Comparison of ENCODE assay signal across 8 cellular contexts in genomic region chr20:63864545-63864977, GRCh38. TPM values are rescaled to one million over a fixed set of nuclear protein-coding genes. Genes with fewer than 3 reads are reported as not detected.
DNase-seq lines count a peak whose midpoint lies in the region; ATAC-seq and TF ChIP-seq lines count a peak whose summit lies in the region.

No MANE protein-coding gene starts in this region.

- CTCF ChIA-PET in A673 (lab: Charles Lee), result no interaction called here

- peak overlapping the region; percentile 88 for H3K4me3 ChIP-seq in A673 (ENCODE audit: low read depth, low read length, poor library complexity, severe bottlenecking)
- H3K4me3 ChIP-seq in breast epithelium, result peak overlapping the region; percentile 88 to 98 (median 95)
- H3K4me3 ChIP-seq in mucosa of stomach (ENCODE audit: low read length), result peak overlapping the region; percentile 40

- H3K4me1 ChIP-seq in A673 (ENCODE audit: insufficient read depth, low read length, poor library complexity, severe bottlenecking), result no peaks in the 10 kb centered on the region
- peaks cover 5 to 12% of the 10 kb centered on the region in 2 donors for H3K4me1 ChIP-seq in breast epithelium
- peaks cover 10% of the 10 kb centered on the region for H3K4me1 ChIP-seq in mucosa of stomach (ENCODE audit: control insufficient read depth, insufficient read depth, low read length)

- H3K9ac ChIP-seq in mucosa of stomach (ENCODE audit: low read length), result peak overlapping the region; percentile 93

- DNase-seq in A673 (ENCODE audit: low spot score) (no peak), breast epithelium (ENCODE audit: low spot score in 2 of 2) (no peak), cortex of kidney (lab: John Stamatoyannopoulos, UW) (no peak), left lobe of liver (ENCODE audit: low spot score) (no peak), HuH-7 (ENCODE audit: low spot score) (no peak), GDM1 (lab: John Stamatoyannopoulos, UW) (no peak)

- TF ChIP-seq CTCF in A673 (conservative IDR thresholded peaks at IDR 0.05; ENCODE audit: low read depth, low read length) (no peak), breast epithelium (IDR thresholded peaks at IDR 0.05) (no peak)

- no peaks in the 10 kb centered on the region for H3K9me3 ChIP-seq in A673 (ENCODE audit: low read depth, low read length, poor library complexity, severe bottlenecking)
- H3K9me3 ChIP-seq in breast epithelium, result no peaks in the 10 kb centered on the region
- H3K9me3 ChIP-seq in mucosa of stomach (ENCODE audit: control insufficient read depth, low read length), result no peaks in the 10 kb centered on the region

- H3K27ac ChIP-seq in A673 (ENCODE audit: low read depth, low read length, poor library complexity, severe bottlenecking) (peak overlapping the region; percentile 92), breast epithelium (peak overlapping the region; percentile 95 to 97)

- ATAC-seq in HG03280 (IDR thresholded peaks at IDR 0.05; ENCODE audit: unreplicated experiment) (peak; percentile 1), left lobe of liver (no peak)

- POLR2A ChIA-PET in A673 (lab: Charles Lee; ENCODE audit: low non-redundant PET), result no interaction called here

- no peaks in the 10 kb centered on the region for H3K27me3 ChIP-seq in A673 (replicated peaks; ENCODE audit: insufficient read depth, low read depth, low read length, poor library complexity)
- no peaks in the 10 kb centered on the region for H3K27me3 ChIP-seq in breast epithelium
- no peaks in the 10 kb centered on the region for H3K27me3 ChIP-seq in mucosa of stomach (ENCODE audit: control insufficient read depth, insufficient read depth, low read length)

- BruUV-seq in A673 (replicated peaks; lab: Mats Ljungman, UMichigan), result TSS peak; percentile 75

- no peak for TF ChIP-seq POLR2A in breast epithelium (IDR thresholded peaks at IDR 0.05)

- peaks cover 8% of the 10 kb centered on the region for H3K36me3 ChIP-seq in A673 (ENCODE audit: insufficient read depth, low read length, poor library complexity, severe bottlenecking)
- no peaks in the 10 kb centered on the region for H3K36me3 ChIP-seq in breast epithelium
- H3K36me3 ChIP-seq in mucosa of stomach (ENCODE audit: control insufficient read depth, insufficient read depth, low read length), result peaks cover 5% of the 10 kb centered on the region

- intact Hi-C loops in A673 (cut with micrococcal nuclease; ENCODE audit: unreplicated experiment) (no loop called here), breast epithelium (cut with DNase I; ENCODE audit: low total_unique reads) (no loop called here)

RNA-seq across cellular contexts. Expression of gene TPD52L2, which starts 0.5 kb away (rescaled TPM):
- total RNA-seq in A673 (2021) (80.1 and 89.9 TPM in 2 replicates), breast epithelium (100 to 1,000 TPM in 1 of 3 donors, 10 to 100 TPM in 2; 75.1 to 146 (median 84.2) TPM), left lobe of liver (17.3 TPM)

RNA-seq across cellular contexts. Expression of gene ABHD16B, which starts 3.3 kb away (rescaled TPM):
- total RNA-seq in A673 (2021) (not detected in 2 replicates), breast epithelium (not detected), left lobe of liver (not detected)

RNA-seq across cellular contexts. Expression of gene DNAJC5, which starts 30.4 kb away (rescaled TPM):
- 43.6 and 44.9 TPM in 2 replicates for total RNA-seq in A673 (2021)
- 10 to 100 TPM; 31.1 to 37.9 (median 37.0) TPM for total RNA-seq in breast epithelium
- 17.8 TPM for total RNA-seq in left lobe of liver

RNA-seq across cellular contexts. Expression of gene ZBTB46, which starts 33.5 kb away (rescaled TPM):
- total RNA-seq in A673 (2021), result 0.96 and 1.1 TPM in 2 replicates
- total RNA-seq in breast epithelium, result 10 to 100 TPM in 2 of 3 donors, 1 to 10 TPM in 1; 8.2 to 18.7 (median 10.7) TPM
- total RNA-seq in left lobe of liver, result 4.7 TPM

Comparison
In these comparisons a context has a peak if more than half of its experiments do, and no peak if none do; other contexts are left out.
1. H3K4me3 ChIP-seq: peak in every context shown above with its lines; median percentile 95 in breast epithelium; 88 in A673; 40 in mucosa of stomach.